ENCODE assay signal across 18 cellular contexts in the genomic region with DNA sequence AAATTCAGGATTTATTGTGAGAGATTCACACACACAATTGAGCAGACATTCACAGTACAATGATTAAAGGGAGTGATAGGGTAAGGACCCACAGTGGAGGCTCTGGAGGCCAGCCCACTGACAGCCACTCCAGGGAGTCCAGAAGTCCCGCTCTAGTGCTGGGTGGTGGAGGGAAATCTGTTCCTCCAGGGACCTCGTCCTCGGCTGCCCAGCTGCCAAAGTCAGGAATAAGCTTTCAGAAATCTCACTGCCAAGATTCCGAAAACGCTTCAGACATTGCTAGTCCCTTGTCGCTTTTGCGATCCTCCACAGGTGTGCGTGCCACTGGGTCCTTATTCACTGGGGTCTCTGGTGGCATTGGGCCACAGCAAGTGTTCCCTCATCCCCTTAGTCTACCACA. TPM values are rescaled to one million over a fixed set of nuclear protein-coding genes. Genes with fewer than 3 reads are reported as not detected.
A peak's percentile ranks its signal among the peaks of the same experiment; 100 is the strongest.
DNase-seq lines count a peak whose midpoint lies in the region; ATAC-seq, FAIRE-seq and TF ChIP-seq lines count a peak whose summit lies in the region.
"Had no signal": no experiment of that assay in that cellular context is flagged by ENCODE, and none has a peak within 500 bp of the region (broad histone marks: within the 10 kb centered on the region; RNA-seq: fewer than 3 reads in every experiment).

No MANE protein-coding gene starts in this region.

- TF ChIP-seq CTCF in transverse colon (IDR thresholded peaks at IDR 0.05) = no peak

- H3K4me1 Mint-ChIP-seq in stimulated activated naive CD8-positive, alpha-beta T cell treated with anti-CD3 and anti-CD28 coated beads, Interleukin-15, Interleukin-2, amounts not matched to agents 100 ng/mL and 50 ng/mL, for 24 hours (ENCODE audit: low read depth) = peaks cover 52% of the 10 kb centered on the region
- peaks cover 40% of the 10 kb centered on the region for H3K4me1 Mint-ChIP-seq in stimulated activated naive CD8-positive, alpha-beta T cell treated with anti-CD3 and anti-CD28 coated beads, Interleukin-15, amount 100 ng/mL, for 72 hours
- H3K4me1 Mint-ChIP-seq in central memory CD8-positive, alpha-beta T cell = peaks cover 26% of the 10 kb centered on the region
- H3K4me1 Mint-ChIP-seq: neural crest cell had no signal

- no peak overlapping the region for H3K4me3 ChIP-seq in transverse colon
- H3K4me3 ChIP-seq: K562, PC-9, psoas muscle, SK-N-MC had no signal

- ATAC-seq in stimulated activated naive CD8-positive, alpha-beta T cell treated with anti-CD3 and anti-CD28 coated beads, Interleukin-15, amount 100 ng/mL, for 72 hours = no peak
- no peak for ATAC-seq in central memory CD8-positive, alpha-beta T cell (replicated peaks; ENCODE audit: extremely low read depth, poor library complexity, severe bottlenecking)
- ATAC-seq: HCT116, K562, psoas muscle had no signal

- DNase-seq in stimulated activated naive CD8-positive, alpha-beta T cell treated with anti-CD3 and anti-CD28 coated beads, Interleukin-15, amount 100 ng/mL, for 72 hours = no peak
- DNase-seq in GM19239 (ENCODE audit: insufficient read length, low spot score) = no peak
- no peak for DNase-seq in central memory CD8-positive, alpha-beta T cell (ENCODE audit: low spot score in 2 of 2)
- DNase-seq in transverse colon = no peak
- DNase-seq in NCI-H187 treated with DMSO at 0.1 percent for 48 hours (lab: John Stamatoyannopoulos, UW) = no peak
- no peak for DNase-seq in germinal center (ENCODE audit: low spot score)
- DNase-seq: effector memory CD4-positive, alpha-beta T cell; kidney; NCI-H2107; NCI-H526 treated with DMSO at 0.1 percent for 48 hours; PC-9; psoas muscle had no signal

- no peaks in the 10 kb centered on the region for H3K9me3 ChIP-seq in transverse colon
- H3K9me3 ChIP-seq: psoas muscle had no signal

- peak; percentile 35 for FAIRE-seq in GM19239 (lab: Jason Lieb, UNC)
- FAIRE-seq: K562, kidney had no signal

- no peaks in the 10 kb centered on the region for H3K27me3 ChIP-seq in transverse colon

- no peak for TF ChIP-seq POLR2A in transverse colon (IDR thresholded peaks at IDR 0.05)

- intact Hi-C loops in transverse colon (cut with DNase I; ENCODE audit: low total_unique reads) = no loop called here

- in situ Hi-C loops in transverse colon (cut with MboI; ENCODE audit: low pct_ligation_motif_present in 1 of 4, low pct_unique_long_range_greater_than_20kb in 1 of 4, low sequenced_read_pairs in 3 of 4) = no loop called here

- no peak for TF ChIP-seq EP300 in transverse colon (IDR thresholded peaks at IDR 0.05; ENCODE audit: low read depth)

- H3K27ac ChIP-seq in transverse colon = no peak overlapping the region
- H3K27ac ChIP-seq: C4-2B, PC-9, psoas muscle, SK-N-MC had no signal

- peaks cover 39% of the 10 kb centered on the region for H3K36me3 Mint-ChIP-seq in stimulated activated naive CD8-positive, alpha-beta T cell treated with anti-CD3 and anti-CD28 coated beads, Interleukin-15, Interleukin-2, amounts not matched to agents 100 ng/mL and 50 ng/mL, for 24 hours (ENCODE audit: low read depth)
- peaks cover 14% of the 10 kb centered on the region for H3K36me3 Mint-ChIP-seq in central memory CD8-positive, alpha-beta T cell (ENCODE audit: insufficient read depth)

- H3K9me3 Mint-ChIP-seq in stimulated activated naive CD8-positive, alpha-beta T cell treated with anti-CD3 and anti-CD28 coated beads, Interleukin-15, Interleukin-2, amounts not matched to agents 100 ng/mL and 50 ng/mL, for 24 hours = no peaks in the 10 kb centered on the region
- H3K9me3 Mint-ChIP-seq in stimulated activated naive CD8-positive, alpha-beta T cell treated with anti-CD3 and anti-CD28 coated beads, Interleukin-15, amount 100 ng/mL, for 72 hours = no peaks in the 10 kb centered on the region
- H3K9me3 Mint-ChIP-seq in central memory CD8-positive, alpha-beta T cell = no peaks in the 10 kb centered on the region
- H3K9me3 Mint-ChIP-seq: neural crest cell had no signal

- peak overlapping the region; percentile 1 for H3K27ac Mint-ChIP-seq in stimulated activated naive CD8-positive, alpha-beta T cell treated with anti-CD3 and anti-CD28 coated beads, Interleukin-15, Interleukin-2, amounts not matched to agents 100 ng/mL and 50 ng/mL, for 24 hours
- H3K27ac Mint-ChIP-seq in stimulated activated naive CD8-positive, alpha-beta T cell treated with anti-CD3 and anti-CD28 coated beads, Interleukin-15, amount 100 ng/mL, for 72 hours = no peak overlapping the region
- H3K27ac Mint-ChIP-seq in central memory CD8-positive, alpha-beta T cell (ENCODE audit: low read depth) = no peak overlapping the region

- H3K4me1 ChIP-seq in transverse colon = peaks cover 8 to 39% (median 15%) of the 10 kb centered on the region in 4 donors
- H3K4me1 ChIP-seq: psoas muscle had no signal

- H3K36me3 ChIP-seq in transverse colon = peaks cover 0 to 5% (median 0%) of the 10 kb centered on the region in 4 donors

- H3K27me3 Mint-ChIP-seq in stimulated activated naive CD8-positive, alpha-beta T cell treated with anti-CD3 and anti-CD28 coated beads, Interleukin-15, Interleukin-2, amounts not matched to agents 100 ng/mL and 50 ng/mL, for 24 hours = no peaks in the 10 kb centered on the region
- H3K27me3 Mint-ChIP-seq in stimulated activated naive CD8-positive, alpha-beta T cell treated with anti-CD3 and anti-CD28 coated beads, Interleukin-15, amount 100 ng/mL, for 72 hours = no peaks in the 10 kb centered on the region
- no peaks in the 10 kb centered on the region for H3K27me3 Mint-ChIP-seq in central memory CD8-positive, alpha-beta T cell

- 89% methylated on average over 8 of the region's 8 CpGs; no CpG with 5 or more reads in 1 of the 2 donors for WGBS in transverse colon (ENCODE audit: low coverage in 1 of 2), 2 donors

- peak overlapping the region; percentile 91 for H3K4me3 Mint-ChIP-seq in stimulated activated naive CD8-positive, alpha-beta T cell treated with anti-CD3 and anti-CD28 coated beads, Interleukin-15, Interleukin-2, amounts not matched to agents 100 ng/mL and 50 ng/mL, for 24 hours
- no peak overlapping the region for H3K4me3 Mint-ChIP-seq in stimulated activated naive CD8-positive, alpha-beta T cell treated with anti-CD3 and anti-CD28 coated beads, Interleukin-15, amount 100 ng/mL, for 72 hours
- H3K4me3 Mint-ChIP-seq in central memory CD8-positive, alpha-beta T cell = peak overlapping the region; percentile 89
- H3K4me3 Mint-ChIP-seq: neural crest cell had no signal

RNA-seq across cellular contexts. Expression of gene MX1, which starts 2.3 kb away (rescaled TPM):
- 10 to 100 TPM; 27.3 to 82.2 (median 61.9) TPM for total RNA-seq in transverse colon

Comparison
In these comparisons a context has a peak if more than half of its experiments do, and no peak if none do; other contexts are left out.
1. H3K4me3 Mint-ChIP-seq: peak in stimulated activated naive CD8-positive, alpha-beta T cell treated with anti-CD3 and anti-CD28 coated beads, Interleukin-15, Interleukin-2, amounts not matched to agents 100 ng/mL and 50 ng/mL, for 24 hours (single experiment) and central memory CD8-positive, alpha-beta T cell (single experiment); none in stimulated activated naive CD8-positive, alpha-beta T cell treated with anti-CD3 and anti-CD28 coated beads, Interleukin-15, amount 100 ng/mL, for 72 hours (0 of 2).